In genomic region chr5:124453221-124454032, GRCh38 we compare ENCODE assay signal across 8 cellular contexts.
A peak's percentile ranks its signal among the peaks of the same experiment; 100 is the strongest.
DNase-seq lines count a peak whose midpoint lies in the region; ATAC-seq and TF ChIP-seq lines count a peak whose summit lies in the region.

No MANE protein-coding gene starts in this region.

- H3K36me3 Mint-ChIP-seq in immature natural killer cell: no peaks in the 10 kb centered on the region

- no peak overlapping the region for H3K4me3 ChIP-seq in lower lobe of right lung

- peaks cover 2% of the 10 kb centered on the region in 3 donors for H3K27me3 Mint-ChIP-seq in immature natural killer cell (ENCODE audit: low read depth in 3 of 3)

- H3K4me1 ChIP-seq in lower lobe of right lung: no peaks in the 10 kb centered on the region

- H3K27ac Mint-ChIP-seq in immature natural killer cell: no peak overlapping the region

- no peak for TF ChIP-seq CTCF in GM10248 (IDR thresholded peaks at IDR 0.05; ENCODE audit: control extremely low read depth, extremely low read depth, low read depth, missing control alignments)
- no peak for TF ChIP-seq CTCF in lower lobe of right lung (IDR thresholded peaks at IDR 0.05)

- POLR2A ChIA-PET in GM10248 (lab: Yijun Ruan, JAX): no interaction called here

- H3K4me3 Mint-ChIP-seq in immature natural killer cell: no peak overlapping the region

- H3K27ac ChIP-seq in epithelial cell of prostate: peak overlapping the region; percentile 32
- H3K27ac ChIP-seq in lower lobe of right lung: no peak overlapping the region

- intact Hi-C loops in left colon (cut with DNase I, micrococcal nuclease): no loop called here
- intact Hi-C loops in lower lobe of right lung (cut with DNase I): no loop called here

- DNase-seq in GM10248 (ENCODE audit: extremely low spot score): peak; percentile 22
- DNase-seq in HK-2 (ENCODE audit: unreplicated experiment): peak; percentile 18
- peak; percentile 24 for DNase-seq in epithelial cell of prostate (ENCODE audit: low read depth, low spot score)
- no peak for DNase-seq in left colon
- no peak for DNase-seq in immature natural killer cell
- DNase-seq in GM03348 (ENCODE audit: low spot score): no peak
- DNase-seq in lower lobe of right lung: no peak

- no peaks in the 10 kb centered on the region for H3K27me3 ChIP-seq in lower lobe of right lung (ENCODE audit: low read depth)

- H3K9me3 ChIP-seq in lower lobe of right lung: no peaks in the 10 kb centered on the region

- peaks cover 3 to 6% of the 10 kb centered on the region in 2 donors for H3K4me1 Mint-ChIP-seq in immature natural killer cell

- CTCF ChIA-PET in GM10248 (lab: Yijun Ruan, JAX): interaction anchor here (1.1 to 1.3 kb wide), 2 partner anchors 13 to 20 kb away, joined by 3 read pairs; no protein-coding TSS in a partner anchor

- no peaks in the 10 kb centered on the region for H3K36me3 ChIP-seq in lower lobe of right lung

- peak; percentile 98 for ATAC-seq in GM21526 (IDR thresholded peaks at IDR 0.05; ENCODE audit: low FRiP score, unreplicated experiment)
- no peak for ATAC-seq in left colon
- ATAC-seq in lower lobe of right lung: no peak

- no peaks in the 10 kb centered on the region for H3K9me3 Mint-ChIP-seq in immature natural killer cell

Comparison
In these comparisons a context has a peak if more than half of its experiments do, and no peak if none do; other contexts are left out.
1. DNase-seq: peak in GM10248 (single experiment), HK-2 (single experiment) and epithelial cell of prostate (single experiment); none in left colon (0 of 2), immature natural killer cell (0 of 3), GM03348 (single experiment) and lower lobe of right lung (single experiment).